8 cellular contexts compared by ENCODE assay signal in the genomic region with DNA sequence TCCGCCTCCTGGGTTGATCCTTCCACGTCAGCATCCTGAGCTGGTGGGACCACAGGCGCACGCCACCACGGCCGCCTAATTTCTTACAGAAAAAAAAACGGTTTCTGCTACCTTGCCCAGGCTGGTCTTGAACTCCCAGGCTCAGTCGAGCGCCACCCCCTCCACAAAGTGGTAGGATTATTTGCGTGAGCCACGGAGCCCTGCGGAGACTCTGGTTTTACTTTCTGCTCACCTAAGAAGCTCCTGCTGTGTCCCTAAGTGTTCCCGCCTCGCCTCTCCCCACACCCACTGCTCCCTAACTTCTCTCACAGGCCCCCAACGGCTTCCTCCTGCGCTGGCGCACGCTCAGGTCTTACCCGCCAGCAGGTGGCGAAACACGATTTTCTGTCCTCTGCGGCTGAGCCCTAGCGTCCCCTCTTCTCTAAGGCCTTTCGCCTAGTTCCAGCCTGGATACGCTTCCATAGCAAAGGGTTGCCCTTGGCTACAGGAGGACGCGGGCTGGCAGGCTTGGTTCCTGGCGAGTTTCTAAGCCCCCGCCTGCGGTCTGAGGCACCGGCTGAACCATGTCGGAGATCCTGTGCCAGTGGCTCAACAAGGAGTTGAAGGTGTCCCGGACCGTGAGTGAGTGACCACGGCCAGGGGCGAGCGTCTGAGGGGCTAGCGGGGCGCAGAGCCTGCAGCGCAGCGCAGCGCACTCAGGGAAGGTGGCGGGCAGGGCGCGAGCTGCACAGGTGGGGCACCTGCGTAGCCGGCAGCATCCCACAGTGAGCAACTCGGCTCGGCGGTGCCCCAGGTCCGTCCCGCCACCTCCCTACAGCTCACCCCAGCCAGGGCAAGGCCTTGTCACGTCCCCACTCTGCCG. TPM values are rescaled to one million over a fixed set of nuclear protein-coding genes. Genes with fewer than 3 reads are reported as not detected.
DNase-seq lines count a peak whose midpoint lies in the region; ATAC-seq, FAIRE-seq and TF ChIP-seq lines count a peak whose summit lies in the region.

A gene with protein sequence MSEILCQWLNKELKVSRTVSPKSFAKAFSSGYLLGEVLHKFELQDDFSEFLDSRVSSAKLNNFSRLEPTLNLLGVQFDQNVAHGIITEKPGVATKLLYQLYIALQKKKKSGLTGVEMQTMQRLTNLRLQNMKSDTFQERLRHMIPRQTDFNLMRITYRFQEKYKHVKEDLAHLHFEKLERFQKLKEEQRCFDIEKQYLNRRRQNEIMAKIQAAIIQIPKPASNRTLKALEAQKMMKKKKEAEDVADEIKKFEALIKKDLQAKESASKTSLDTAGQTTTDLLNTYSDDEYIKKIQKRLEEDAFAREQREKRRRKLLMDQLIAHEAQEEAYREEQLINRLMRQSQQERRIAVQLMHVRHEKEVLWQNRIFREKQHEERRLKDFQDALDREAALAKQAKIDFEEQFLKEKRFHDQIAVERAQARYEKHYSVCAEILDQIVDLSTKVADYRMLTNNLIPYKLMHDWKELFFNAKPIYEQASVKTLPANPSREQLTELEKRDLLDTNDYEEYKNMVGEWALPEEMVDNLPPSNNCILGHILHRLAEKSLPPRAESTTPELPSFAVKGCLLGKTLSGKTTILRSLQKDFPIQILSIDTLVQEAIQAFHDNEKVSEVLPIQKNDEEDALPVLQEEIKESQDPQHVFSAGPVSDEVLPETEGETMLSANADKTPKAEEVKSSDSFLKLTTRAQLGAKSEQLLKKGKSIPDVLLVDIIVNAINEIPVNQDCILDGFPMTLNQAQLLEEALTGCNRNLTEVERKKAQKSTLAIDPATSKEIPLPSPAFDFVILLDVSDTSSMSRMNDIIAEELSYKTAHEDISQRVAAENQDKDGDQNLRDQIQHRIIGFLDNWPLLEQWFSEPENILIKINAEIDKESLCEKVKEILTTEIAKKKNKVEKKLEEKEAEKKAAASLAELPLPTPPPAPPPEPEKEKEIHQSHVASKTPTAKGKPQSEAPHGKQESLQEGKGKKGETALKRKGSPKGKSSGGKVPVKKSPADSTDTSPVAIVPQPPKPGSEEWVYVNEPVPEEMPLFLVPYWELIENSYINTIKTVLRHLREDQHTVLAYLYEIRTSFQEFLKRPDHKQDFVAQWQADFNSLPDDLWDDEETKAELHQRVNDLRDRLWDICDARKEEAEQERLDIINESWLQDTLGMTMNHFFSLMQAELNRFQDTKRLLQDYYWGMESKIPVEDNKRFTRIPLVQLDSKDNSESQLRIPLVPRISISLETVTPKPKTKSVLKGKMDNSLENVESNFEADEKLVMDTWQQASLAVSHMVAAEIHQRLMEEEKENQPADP (N-terminal part only) (plus strand): TSS at position 429 of the 862 bp plus-strand sequence. CDS start 135 bp downstream, at position 564.

- H3K4me3 Mint-ChIP-seq in neural progenitor cell = peak within 1 kb of the TSS; percentile 97

- peak within 1 kb of the TSS; percentile 98 for H3K27ac Mint-ChIP-seq in neural progenitor cell

- peaks cover 4% of the 10 kb centered on the region for H3K9me3 Mint-ChIP-seq in neural progenitor cell

- no peaks in the 10 kb centered on the region for H3K36me3 ChIP-seq in neural progenitor cell
- no peaks in the 10 kb centered on the region for H3K36me3 ChIP-seq in stomach

- DNase-seq in Ammon's horn (ENCODE audit: low spot score) (peak; percentile 93), HTR-8/SVneo (ENCODE audit: insufficient read length, low spot score) (peak; percentile 96), SHP77 treated with DMSO at 0.1 percent for 48 hours (lab: John Stamatoyannopoulos, UW) (peak; percentile 84), frontal cortex (ENCODE audit: low spot score in 2 of 2) (peak; percentile 52 to 72), neural progenitor cell (ENCODE audit: low spot score) (peak; percentile 94), stomach (peak; percentile 82)
- peak; percentile 56 for DNase-seq in activated gamma-delta T cell treated with anti-CD3 and anti-CD28 coated beads, Interleukin-2, amount 50 U/mL, for 16 hours (ENCODE audit: low read depth)

- H3K27ac ChIP-seq in neural progenitor cell (no peak within 1 kb of the TSS), stomach (peak within 1 kb of the TSS; percentile 10 to 66 (median 54))

- intact Hi-C loops in stomach (cut with DNase I; ENCODE audit: low total_unique reads) = loop anchor here (5.0 kb wide), 1 partner anchor 310 kb away; no protein-coding TSS in a partner anchor

- H3K9ac ChIP-seq in neural progenitor cell = no peak within 1 kb of the TSS

- H3F3A ChIP-seq in neural progenitor cell (ENCODE audit: low read depth) = no peaks in the 10 kb centered on the region

- H3K4me1 ChIP-seq in neural progenitor cell (no peaks in the 10 kb centered on the region), stomach (peaks cover 0 to 17% (median 11%) of the 10 kb centered on the region in 4 donors)

- no peaks in the 10 kb centered on the region for H3K79me2 ChIP-seq in neural progenitor cell (ENCODE audit: low read depth)

- H3K4me3 ChIP-seq in neural progenitor cell (peak within 1 kb of the TSS; percentile 77), stomach (peak within 1 kb of the TSS; percentile 61 to 95 (median 74))

- H3K27me3 Mint-ChIP-seq in neural progenitor cell (ENCODE audit: insufficient read depth, low read depth) = peaks cover 6% of the 10 kb centered on the region

- TF ChIP-seq POLR2A in stomach (IDR thresholded peaks at IDR 0.05) = no peak

- no peaks in the 10 kb centered on the region for H3K36me3 Mint-ChIP-seq in neural progenitor cell

- no peaks in the 10 kb centered on the region for H4K20me1 ChIP-seq in neural progenitor cell (ENCODE audit: low read depth)

- peak; percentile 83 for TF ChIP-seq CTCF in neural progenitor cell (IDR thresholded peaks at IDR 0.05)
- peak in 5 of 7 experiments; percentile 50 to 79 (median 69) for TF ChIP-seq CTCF in stomach (IDR thresholded peaks at IDR 0.05)

- peak within 1 kb of the TSS; percentile 95 for H2AFZ ChIP-seq in neural progenitor cell (replicated peaks)

- 2 to 4% (median 4%) methylated on average over 32 to 54 of the region's 54 CpGs for WGBS in stomach, 5 donors

- FAIRE-seq in HTR-8/SVneo (lab: Jason Lieb, UNC) (peak; percentile 99), frontal cortex (lab: Jason Lieb, UNC) (no peak)

- peak within 1 kb of the TSS; percentile 81 for H3K4me2 ChIP-seq in neural progenitor cell

- TF ChIP-seq EP300 in stomach (IDR thresholded peaks at IDR 0.05) = no peak

- H3K27me3 ChIP-seq in neural progenitor cell (peaks cover 85% of the 10 kb centered on the region), stomach (no peaks in the 10 kb centered on the region)

- H3K9me3 ChIP-seq in neural progenitor cell (ENCODE audit: low read depth) (no peaks in the 10 kb centered on the region), stomach (no peaks in the 10 kb centered on the region)

- peaks cover 7% of the 10 kb centered on the region for H3K4me1 Mint-ChIP-seq in neural progenitor cell

- peak; percentile 93 for ATAC-seq in GM19351 (IDR thresholded peaks at IDR 0.05; ENCODE audit: unreplicated experiment)

RNA-seq across cellular contexts. Expression of the gene that starts here (rescaled TPM):
- total RNA-seq in frontal cortex (12.2 TPM), neural progenitor cell (ENCODE audit: low replicate concordance) (5.0 and 5.8 TPM in 2 replicates), stomach (10 to 100 TPM in 3 of 5 donors, 1 to 10 TPM in 2; 2.3 to 25.4 (median 10.3) TPM)
- polyA plus RNA-seq in stomach = 1 to 10 TPM; 1.5 to 2.0 (median 1.7) TPM
